ENCODE assay signal across 8 cellular contexts in genomic region chr2:25877431-25878360, GRCh38. TPM values are rescaled to one million over a fixed set of nuclear protein-coding genes. Genes with fewer than 3 reads are reported as not detected.
DNase-seq lines count a peak whose midpoint lies in the region; ATAC-seq, FAIRE-seq and TF ChIP-seq lines count a peak whose summit lies in the region.

No MANE protein-coding gene starts in this region.

- H2BK15ac ChIP-seq in H1 (ENCODE audit: low read length), result no peak overlapping the region

- CTCF ChIA-PET in BJ (lab: Yijun Ruan, JAX), result interaction anchor here (1.3 to 1.5 kb wide), 2 partner anchors 74 to 114 kb away, joined by 3 to 4 read pairs; no protein-coding TSS in a partner anchor
- CTCF ChIA-PET in H1 (lab: Charles Lee; ENCODE audit: partially characterized antibody), result interaction anchor here (0.6 to 1.4 kb wide), 8 partner anchors 13 to 120 kb away, joined by 3 to 8 read pairs (median 4); no protein-coding TSS in a partner anchor

- H2AK5ac ChIP-seq in H1 (ENCODE audit: low read depth, low read length), result no peak overlapping the region

- H4K5ac ChIP-seq in H1 (ENCODE audit: insufficient read length, low read depth, low read length), result peak overlapping the region; percentile 79

- H2BK120ac ChIP-seq in H1 (replicated peaks; ENCODE audit: low read depth, low read length), result no peak overlapping the region

- DNase-seq in BJ (ENCODE audit: low read depth) (no peak), NCI-H82 (lab: John Stamatoyannopoulos, UW) (peak; percentile 77), H1 (ENCODE audit: low read depth in 1 of 2, low spot score in 2 of 2) (peak in 1 of 2 experiments; percentile 67)
- peak; percentile 23 to 59 (median 32) for DNase-seq in activated CD8-positive, alpha-beta memory T cell treated with anti-CD3 and anti-CD28 coated beads for 48 hours (ENCODE audit: low read depth in 2 of 3, low spot score in 2 of 3)
- DNase-seq in stimulated activated CD8-positive, alpha-beta memory T cell treated with anti-CD3 and anti-CD28 coated beads, Interleukin-15, amount 100 ng/mL, for 4 hours (ENCODE audit: low read depth in 2 of 2), result peak; percentile 13 to 30

- POLR2A ChIA-PET in BJ (lab: Charles Lee) (no interaction called here), H1 (lab: Charles Lee; ENCODE audit: partially characterized antibody) (interaction anchor here (0.8 to 1.7 kb wide), 10 partner anchors 10 to 156 kb away, joined by 3 to 14 read pairs (median 4); partner anchors contain the start of gene RAB10)

- H2BK20ac ChIP-seq in H1 (ENCODE audit: low read length), result no peak overlapping the region

- H3K9ac ChIP-seq in H1 (replicated peaks in 1 of 4; ENCODE audit: extremely low read depth in 1 of 4, low read depth in 3 of 4, low read length in 3 of 4), result peak overlapping the region; percentile 87 to 94 (median 91)

- peak overlapping the region; percentile 77 to 78 for H3K4me2 ChIP-seq in H1 (ENCODE audit: insufficient read depth in 1 of 2, low read depth in 2 of 2, low read length in 2 of 2)

- no peak for FAIRE-seq in H1 (lab: Jason Lieb, UNC)

- H3K79me1 ChIP-seq in H1 (ENCODE audit: low read depth, low read length), result no peaks in the 10 kb centered on the region

- no peak overlapping the region for H4K91ac ChIP-seq in H1 (replicated peaks; ENCODE audit: insufficient read length, low read length)

- H2AFZ ChIP-seq in H1 (ENCODE audit: low read length), result no peak overlapping the region

- H3K4me3 ChIP-seq in BJ (ENCODE audit: low read depth, low read length), result peak overlapping the region; percentile 100
- H3K4me3 ChIP-seq in H1 (ENCODE audit: extremely low read depth in 1 of 4, insufficient read depth in 2 of 4, low read depth in 3 of 4, low read length in 4 of 4), result peak overlapping the region; percentile 93 to 100 (median 96)
- H3K4me3 ChIP-seq in mesodermal cell (ENCODE audit: extremely low read depth, insufficient read depth, low read length, poor library complexity, severe bottlenecking), result peak overlapping the region; percentile 97

- H3K9me3 ChIP-seq in H1 (ENCODE audit: insufficient read depth in 2 of 2, low read depth in 1 of 2, low read length in 1 of 2) (no peaks in the 10 kb centered on the region), mesodermal cell (ENCODE audit: control insufficient read depth, low read length) (no peaks in the 10 kb centered on the region)

- peak overlapping the region; percentile 81 for H3K27ac ChIP-seq in H1 (ENCODE audit: low read depth, low read length)
- peak overlapping the region; percentile 93 for H3K27ac ChIP-seq in mesodermal cell (ENCODE audit: low read depth, low read length, severe bottlenecking)

- peak overlapping the region; percentile 71; the same call in 1 of the 2 replicates for H3K18ac ChIP-seq in H1 (ENCODE audit: extremely low read depth, low read length)

- TF ChIP-seq CTCF in BJ (IDR thresholded peaks at IDR 0.05; ENCODE audit: insufficient read depth, low read depth, low read length) (no peak), H1 (IDR thresholded peaks at IDR 0.05; ENCODE audit: control extremely low read depth in 1 of 3, insufficient read depth in 1 of 3, low read depth in 1 of 3, low read length in 3 of 3) (no peak)

- H3K23me2 ChIP-seq in H1 (ENCODE audit: low read depth, low read length), result peaks cover 4% of the 10 kb centered on the region; the same call in 1 of the 2 replicates

- H3K56ac ChIP-seq in H1 (replicated peaks; ENCODE audit: insufficient read length, low read depth, low read length), result peak overlapping the region; percentile 19

- ATAC-seq in GM19324 (IDR thresholded peaks at IDR 0.05; ENCODE audit: low FRiP score, unreplicated experiment) (peak; percentile 11), HG03521 (IDR thresholded peaks at IDR 0.05; ENCODE audit: unreplicated experiment) (peak; percentile 36)

- no peaks in the 10 kb centered on the region for H3K36me3 ChIP-seq in BJ (ENCODE audit: control insufficient read depth, insufficient read depth, low read length)
- H3K36me3 ChIP-seq in H1 (ENCODE audit: control insufficient read depth in 2 of 4, insufficient read depth in 4 of 4, low read length in 3 of 4), result no peaks in the 10 kb centered on the region
- H3K36me3 ChIP-seq in mesodermal cell (ENCODE audit: control insufficient read depth, insufficient read depth, low read length), result peaks cover 16% of the 10 kb centered on the region

- H3K23ac ChIP-seq in H1 (ENCODE audit: insufficient read length), result no peak overlapping the region

- H3K14ac ChIP-seq in H1 (ENCODE audit: insufficient read length), result no peak overlapping the region

- H3K4me1 ChIP-seq in H1 (replicated peaks in 1 of 4; ENCODE audit: control insufficient read depth in 3 of 4, insufficient read depth in 4 of 4, low read length in 3 of 4) (peaks cover 0 to 5% (median 4%) of the 10 kb centered on the region in 4 experiments; a peak in 4 of 7 replicates), mesodermal cell (ENCODE audit: control insufficient read depth, insufficient read depth, low read length, poor library complexity, severe bottlenecking) (peaks cover 6% of the 10 kb centered on the region)

- H3K27me3 ChIP-seq in BJ (ENCODE audit: control insufficient read depth, insufficient read depth, low read length), result no peaks in the 10 kb centered on the region
- H3K27me3 ChIP-seq in H1 (replicated peaks in 1 of 4; ENCODE audit: control insufficient read depth in 3 of 4, extremely low read depth in 1 of 4, insufficient read depth in 3 of 4, low read length in 3 of 4), result no peaks in the 10 kb centered on the region

- H4K20me1 ChIP-seq in H1 (replicated peaks in 1 of 2; ENCODE audit: control insufficient read depth in 1 of 2, insufficient read depth in 2 of 2, low read length in 2 of 2), result no peaks in the 10 kb centered on the region

- no peak for TF ChIP-seq RAD21 in H1 (IDR thresholded peaks at IDR 0.05 in 1 of 2, conservative IDR thresholded peaks at IDR 0.05 in 1 of 2; ENCODE audit: low read depth in 2 of 2, low read length in 2 of 2)

- no peak overlapping the region for H2BK12ac ChIP-seq in H1 (ENCODE audit: low read depth, low read length)

- H4K8ac ChIP-seq in H1 (ENCODE audit: extremely low read depth, insufficient read depth, low read length), result peak overlapping the region; percentile 98

- TF ChIP-seq POLR2A in H1 (IDR thresholded peaks at IDR 0.05; ENCODE audit: control extremely low read depth in 1 of 2, low read depth in 2 of 2, low read length in 2 of 2), result peak in 1 of 2 experiments; percentile 35; a peak in 1 of 3 replicates

- peaks cover 3 to 54% of the 10 kb centered on the region in 2 experiments for H3K79me2 ChIP-seq in H1 (ENCODE audit: control insufficient read depth in 1 of 2, insufficient read depth in 2 of 2, low read length in 2 of 2)

- WGBS in H1 (ENCODE audit: extremely low coverage in 1 of 2, insufficient coverage in 1 of 2, insufficient read length in 1 of 2, insufficient replicate concordance in 2 of 2, low coverage in 1 of 2, low lambda C conversion rate in 2 of 2, missing lambda C conversion rate in 1 of 2), 2 experiments, result 1% methylated on average over 49 of the region's 64 CpGs; no CpG with 5 or more reads in 1 of the 2 experiments
- WGBS in mesodermal cell (ENCODE audit: insufficient coverage in 2 of 2), 2 experiments, result 0% methylated on average over 43 to 54 of the region's 64 CpGs

- no peak overlapping the region for H3K4ac ChIP-seq in H1 (replicated peaks; ENCODE audit: insufficient read length, low read depth, low read length)

- peak overlapping the region; percentile 79 for H2BK5ac ChIP-seq in H1 (ENCODE audit: low read depth, low read length)

- no peak for TF ChIP-seq EP300 in H1 (IDR thresholded peaks at IDR 0.05; ENCODE audit: borderline replicate concordance in 1 of 2, low read depth in 2 of 2, low read length in 2 of 2)

TF ChIP-seq in H1, 55 proteins besides CTCF, POLR2A, EP300 and RAD21 (continues in another document):
- TF ChIP-seq PHF8 (conservative IDR thresholded peaks at IDR 0.05; ENCODE audit: low read depth, low read length), result peak; percentile 54
- TF ChIP-seq MAX (IDR thresholded peaks at IDR 0.05), result no peak
- no peak for TF ChIP-seq CEBPB (IDR thresholded peaks at IDR 0.05; ENCODE audit: low read depth, low read length)
- TF ChIP-seq GABPA (IDR thresholded peaks at IDR 0.05; ENCODE audit: borderline replicate concordance, insufficient read depth, low read length), result no peak
- TF ChIP-seq SIN3A (conservative IDR thresholded peaks at IDR 0.05 in 1 of 2, IDR thresholded peaks at IDR 0.05 in 1 of 2; ENCODE audit: low read depth in 1 of 2, low read length in 2 of 2), result peak in 1 of 2 experiments; percentile 54; a peak in 1 of 4 replicates
- no peak for TF ChIP-seq ATF3 (IDR thresholded peaks at IDR 0.05; ENCODE audit: insufficient read depth, low read depth, low read length)
- TF ChIP-seq BCL11A (IDR thresholded peaks at IDR 0.05; ENCODE audit: low read depth in 2 of 2, low read length in 2 of 2), result no peak
- no peak for TF ChIP-seq CREB1 (IDR thresholded peaks at IDR 0.05)
- 0 out of 2 replicates have a peak, but pooled peaks have one; percentile 83 for TF ChIP-seq RBBP5 (IDR thresholded peaks at IDR 0.05; ENCODE audit: borderline replicate concordance, low read depth, low read length)
- no peak for TF ChIP-seq NRF1 (IDR thresholded peaks at IDR 0.05; ENCODE audit: low read depth, low read length)
- no peak for TF ChIP-seq YY1 (IDR thresholded peaks at IDR 0.05; ENCODE audit: low read depth, low read length)
- TF ChIP-seq CHD1 (IDR thresholded peaks at IDR 0.05; ENCODE audit: low read depth, low read length), result no peak
- no peak for TF ChIP-seq CTBP2 (IDR thresholded peaks at IDR 0.05; ENCODE audit: borderline replicate concordance, insufficient read depth, insufficient read length, low read length)

RNA-seq across cellular contexts. Expression of gene ASXL2, which starts 0.6 kb away (rescaled TPM):
- polyA plus RNA-seq in BJ (2011; rRNA removed) (11.9 and 12.2 TPM in 2 replicates), H1 (2011; rRNA removed) (5.5 and 7.2 TPM in 2 replicates)
- polyA minus RNA-seq in BJ (2011; rRNA and poly(A)+ RNA removed), result 10.9 and 12.0 TPM in 2 replicates
- total RNA-seq in H1 (2021; fragmentation: NEBNext Ultra II Directional; extraction: Animal tissue kit (Norgen Biotek cat#: 25700)), result 41.3 and 42.8 TPM in 2 replicates
- 6.8 TPM for polyA plus RNA-seq in H1 (2011; cell fraction: cytosol; rRNA removed)
- polyA plus RNA-seq in H1 (2011; cell fraction: nucleus; rRNA removed), result 10.4 TPM
- 10.0 to 15.1 TPM (median 12.2 TPM) in 4 replicates for polyA plus RNA-seq in H1 (2012, experiment 1 of 2)
- 0.45 TPM for polyA plus RNA-seq in H1 (2012, experiment 2 of 2)
- 13.3 TPM for polyA plus RNA-seq in H1 (2013, experiment 1 of 2)
- 12.7 TPM for polyA plus RNA-seq in H1 (2013, experiment 2 of 2)
- 21.8 and 32.7 TPM in 2 replicates for polyA minus RNA-seq in H1 (2011; rRNA and poly(A)+ RNA removed)
- polyA minus RNA-seq in H1 (2011; cell fraction: cytosol; rRNA and poly(A)+ RNA removed), result 17.3 TPM
- 22.8 TPM for polyA minus RNA-seq in H1 (2011; cell fraction: nucleus; rRNA and poly(A)+ RNA removed)
- 12.0 TPM for polyA plus RNA-seq in mesodermal cell (2013, experiment 1 of 2)
- 11.0 TPM for polyA plus RNA-seq in mesodermal cell (2013, experiment 2 of 2)
